In genomic region chrX:110691446-110691845, GRCh38 we compare ENCODE assay signal across 21 cellular contexts.
"Had no signal": no experiment of that assay in that cellular context is flagged by ENCODE, and none has a peak within 500 bp of the region (broad histone marks: within the 10 kb centered on the region; RNA-seq: fewer than 3 reads in every experiment).

No MANE protein-coding gene starts in this region.

- ATAC-seq: heart right ventricle; left lobe of liver; lower lobe of right lung; naive thymus-derived CD4-positive, alpha-beta T cell; stimulated activated naive CD8-positive, alpha-beta T cell treated with anti-CD3 and anti-CD28 coated beads, Interleukin-15, Interleukin-2, amounts not matched to agents 100 U/mL and 50 U/mL, for 24 hours; upper lobe of right lung had no signal

- H3K4me3 Mint-ChIP-seq: activated naive CD8-positive, alpha-beta T cell treated with anti-CD3 and anti-CD28 coated beads, Interleukin-2, amount 10 ng/mL, durations not matched to agents 7 days and 5 days; central memory CD8-positive, alpha-beta T cell; naive thymus-derived CD4-positive, alpha-beta T cell; neural progenitor cell had no signal

- H3K4me1 Mint-ChIP-seq: activated naive CD8-positive, alpha-beta T cell treated with anti-CD3 and anti-CD28 coated beads, Interleukin-2, amount 10 ng/mL, durations not matched to agents 7 days and 5 days; central memory CD8-positive, alpha-beta T cell; naive thymus-derived CD4-positive, alpha-beta T cell; neural progenitor cell had no signal

- H3K27me3 Mint-ChIP-seq: activated naive CD8-positive, alpha-beta T cell treated with anti-CD3 and anti-CD28 coated beads, Interleukin-2, amount 10 ng/mL, durations not matched to agents 7 days and 5 days; central memory CD8-positive, alpha-beta T cell; naive thymus-derived CD4-positive, alpha-beta T cell had no signal

- H3K27ac Mint-ChIP-seq: activated naive CD8-positive, alpha-beta T cell treated with anti-CD3 and anti-CD28 coated beads, Interleukin-2, amount 10 ng/mL, durations not matched to agents 7 days and 5 days; naive thymus-derived CD4-positive, alpha-beta T cell; neural progenitor cell had no signal

- H3K36me3 Mint-ChIP-seq: activated naive CD8-positive, alpha-beta T cell treated with anti-CD3 and anti-CD28 coated beads, Interleukin-2, amount 10 ng/mL, durations not matched to agents 7 days and 5 days; naive thymus-derived CD4-positive, alpha-beta T cell; neural progenitor cell had no signal

- H3K4me3 ChIP-seq: colonic mucosa, esophagus squamous epithelium, heart right ventricle, lower lobe of right lung, neural progenitor cell, spleen, thyroid gland, upper lobe of right lung had no signal

- DNase-seq: activated naive CD4-positive, alpha-beta T cell treated with Interleukin-2 at 50 U/mL for 16 hours; activated naive CD8-positive, alpha-beta T cell treated with anti-CD3 and anti-CD28 coated beads, Interleukin-2, amount 10 ng/mL, durations not matched to agents 7 days and 5 days; activated T-cell treated with anti-CD3 and anti-CD28 coated beads, Interleukin-2, amount 50 U/mL, for 1 hour; amygdala; brain microvascular endothelial cell; colonic mucosa; esophagus squamous epithelium; heart right ventricle; kidney; lower lobe of right lung; naive thymus-derived CD4-positive, alpha-beta T cell; SK-N-SH; spleen; stimulated activated CD4-positive, alpha-beta T cell treated with anti-CD3 and anti-CD28 coated beads, Interleukin-4, amount 100 ng/mL, for 24 hours; stimulated activated naive CD8-positive, alpha-beta T cell treated with anti-CD3 and anti-CD28 coated beads, Interleukin-15, Interleukin-2, amounts not matched to agents 100 U/mL and 50 U/mL, for 24 hours; substantia nigra; thyroid gland; upper lobe of right lung had no signal

- H3K9me3 Mint-ChIP-seq: activated naive CD8-positive, alpha-beta T cell treated with anti-CD3 and anti-CD28 coated beads, Interleukin-2, amount 10 ng/mL, durations not matched to agents 7 days and 5 days; central memory CD8-positive, alpha-beta T cell; naive thymus-derived CD4-positive, alpha-beta T cell; neural progenitor cell had no signal
